ENCODE assay signal across 22 cellular contexts in the genomic region with DNA sequence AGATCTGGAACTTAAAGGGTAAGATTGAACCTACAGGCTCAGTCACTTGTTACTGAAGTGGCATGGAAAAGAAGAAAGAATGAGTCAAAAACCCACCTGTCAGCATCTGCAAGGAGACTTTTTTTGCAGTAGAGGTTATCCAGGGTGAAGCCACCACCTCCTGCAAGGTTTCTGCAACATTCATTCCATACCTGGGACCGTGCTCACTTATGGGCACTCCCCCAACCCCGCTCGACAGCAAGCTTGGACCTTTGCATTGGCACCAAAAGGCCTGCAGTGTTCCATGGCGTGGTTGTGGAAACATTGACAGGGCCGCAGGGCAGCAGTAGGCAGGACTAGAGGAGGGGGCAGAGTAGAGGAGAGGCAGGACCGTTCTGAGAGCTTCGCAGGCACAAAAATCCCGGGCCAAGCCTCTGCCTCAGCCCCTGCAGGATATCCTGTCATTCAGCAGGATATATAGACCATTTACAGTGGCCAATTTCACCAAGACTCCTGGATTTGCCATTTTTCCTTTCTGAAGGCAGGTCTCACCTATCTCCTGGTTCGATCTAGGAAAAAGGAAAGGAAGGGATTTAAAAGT. TPM values are rescaled to one million over a fixed set of nuclear protein-coding genes. Genes with fewer than 3 reads are reported as not detected.
DNase-seq lines count a peak whose midpoint lies in the region; ATAC-seq lines count a peak whose summit lies in the region.
"Had no signal": no experiment of that assay in that cellular context is flagged by ENCODE, and none has a peak within 500 bp of the region (broad histone marks: within the 10 kb centered on the region; RNA-seq: fewer than 3 reads in every experiment).

A gene with protein sequence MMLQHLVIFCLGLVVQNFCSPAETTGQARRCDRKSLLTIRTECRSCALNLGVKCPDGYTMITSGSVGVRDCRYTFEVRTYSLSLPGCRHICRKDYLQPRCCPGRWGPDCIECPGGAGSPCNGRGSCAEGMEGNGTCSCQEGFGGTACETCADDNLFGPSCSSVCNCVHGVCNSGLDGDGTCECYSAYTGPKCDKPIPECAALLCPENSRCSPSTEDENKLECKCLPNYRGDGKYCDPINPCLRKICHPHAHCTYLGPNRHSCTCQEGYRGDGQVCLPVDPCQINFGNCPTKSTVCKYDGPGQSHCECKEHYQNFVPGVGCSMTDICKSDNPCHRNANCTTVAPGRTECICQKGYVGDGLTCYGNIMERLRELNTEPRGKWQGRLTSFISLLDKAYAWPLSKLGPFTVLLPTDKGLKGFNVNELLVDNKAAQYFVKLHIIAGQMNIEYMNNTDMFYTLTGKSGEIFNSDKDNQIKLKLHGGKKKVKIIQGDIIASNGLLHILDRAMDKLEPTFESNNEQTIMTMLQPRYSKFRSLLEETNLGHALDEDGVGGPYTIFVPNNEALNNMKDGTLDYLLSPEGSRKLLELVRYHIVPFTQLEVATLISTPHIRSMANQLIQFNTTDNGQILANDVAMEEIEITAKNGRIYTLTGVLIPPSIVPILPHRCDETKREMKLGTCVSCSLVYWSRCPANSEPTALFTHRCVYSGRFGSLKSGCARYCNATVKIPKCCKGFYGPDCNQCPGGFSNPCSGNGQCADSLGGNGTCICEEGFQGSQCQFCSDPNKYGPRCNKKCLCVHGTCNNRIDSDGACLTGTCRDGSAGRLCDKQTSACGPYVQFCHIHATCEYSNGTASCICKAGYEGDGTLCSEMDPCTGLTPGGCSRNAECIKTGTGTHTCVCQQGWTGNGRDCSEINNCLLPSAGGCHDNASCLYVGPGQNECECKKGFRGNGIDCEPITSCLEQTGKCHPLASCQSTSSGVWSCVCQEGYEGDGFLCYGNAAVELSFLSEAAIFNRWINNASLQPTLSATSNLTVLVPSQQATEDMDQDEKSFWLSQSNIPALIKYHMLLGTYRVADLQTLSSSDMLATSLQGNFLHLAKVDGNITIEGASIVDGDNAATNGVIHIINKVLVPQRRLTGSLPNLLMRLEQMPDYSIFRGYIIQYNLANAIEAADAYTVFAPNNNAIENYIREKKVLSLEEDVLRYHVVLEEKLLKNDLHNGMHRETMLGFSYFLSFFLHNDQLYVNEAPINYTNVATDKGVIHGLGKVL (N-terminal part only) (plus strand): TSS at position 483 of the 580 bp plus-strand sequence. CDS start 204 bp downstream, outside the sequence.

- H3K4ac ChIP-seq in mesenchymal stem cell (ENCODE audit: low read depth in 1 of 2, low read length in 2 of 2) = no peak within 1 kb of the TSS

- intact Hi-C loops in right cardiac atrium (cut with DNase I) (no loop called here), cardiac septum (cut with DNase I) (no loop called here)

- H3K23ac ChIP-seq in mesenchymal stem cell (ENCODE audit: low read length in 2 of 2) = no peak within 1 kb of the TSS

- no peak within 1 kb of the TSS for H3K27ac ChIP-seq in right cardiac atrium (ENCODE audit: low read length)
- no peak within 1 kb of the TSS for H3K27ac ChIP-seq in mesenchymal stem cell (ENCODE audit: low read length, poor library complexity, severe bottlenecking)
- H3K27ac ChIP-seq: BLaER1 had no signal

- no peak within 1 kb of the TSS for H4K91ac ChIP-seq in mesenchymal stem cell (ENCODE audit: low read length)

- H3K9me3 ChIP-seq in right cardiac atrium (ENCODE audit: control insufficient read depth, low read length) (no peaks in the 10 kb centered on the region), mesenchymal stem cell (ENCODE audit: control insufficient read depth, low read length) (no peaks in the 10 kb centered on the region)
- H3K9me3 ChIP-seq: BLaER1 had no signal

- no peak within 1 kb of the TSS for H3K14ac ChIP-seq in mesenchymal stem cell (ENCODE audit: low read length in 2 of 2)

- ATAC-seq in right cardiac atrium (no peak), HG03045 (IDR thresholded peaks at IDR 0.05; ENCODE audit: unreplicated experiment) (no peak), GM18873 (IDR thresholded peaks at IDR 0.05; ENCODE audit: low FRiP score, unreplicated experiment) (no peak)
- ATAC-seq: HCT116 had no signal

- H3K4me2 ChIP-seq in mesenchymal stem cell (ENCODE audit: low read length, poor library complexity, severe bottlenecking) = no peak within 1 kb of the TSS
- H3K4me2 ChIP-seq: BLaER1 had no signal

- WGBS in right cardiac atrium = 59% methylated on average over 9 of the region's 9 CpGs
- 68% methylated on average over 9 of the region's 9 CpGs for WGBS in mesenchymal stem cell

- no peak within 1 kb of the TSS for H2BK12ac ChIP-seq in mesenchymal stem cell (ENCODE audit: low read length in 2 of 2)

- H3K4me1 ChIP-seq in right cardiac atrium (ENCODE audit: control insufficient read depth, insufficient read depth, low read length) (no peaks in the 10 kb centered on the region), mesenchymal stem cell (ENCODE audit: control insufficient read depth, insufficient read depth, low read depth, low read length) (no peaks in the 10 kb centered on the region)

- H2BK5ac ChIP-seq in mesenchymal stem cell (ENCODE audit: low read depth, low read length, poor library complexity, severe bottlenecking) = no peak within 1 kb of the TSS

- H3K4me3 ChIP-seq in right cardiac atrium (ENCODE audit: low read length) (no peak within 1 kb of the TSS), mesenchymal stem cell (ENCODE audit: insufficient read depth in 1 of 2, low read depth in 1 of 2, low read length in 2 of 2) (no peak within 1 kb of the TSS)
- H3K4me3 ChIP-seq: BLaER1 had no signal

- DNase-seq in right cardiac atrium (peak in 2 of 3 donors; percentile 20 to 39), cardiac septum (ENCODE audit: low spot score) (no peak), dermis blood vessel endothelial cell (peak; percentile 5), lung microvascular endothelial cell (ENCODE audit: low read depth in 2 of 2) (peak in 1 of 2 donors; percentile 80), mesenchymal stem cell (no peak)
- DNase-seq: CD4-positive, CD25-positive, alpha-beta regulatory T cell; GOT3; NCI-H1092; NCI-H1417 treated with DMSO at 0.1 percent for 48 hours; NCI-H1694 treated with DMSO at 0.1 percent for 48 hours; NCI-H2081; NCI-H2171; NCI-H226; NCI-H510A; RPMI8226; SHP77 treated with DMSO at 0.1 percent for 48 hours had no signal

- H2AK5ac ChIP-seq in mesenchymal stem cell (ENCODE audit: low read length, severe bottlenecking) = no peak within 1 kb of the TSS

- H3K27me3 ChIP-seq in right cardiac atrium (ENCODE audit: control insufficient read depth, insufficient read depth) (no peaks in the 10 kb centered on the region), mesenchymal stem cell (ENCODE audit: control insufficient read depth in 1 of 2, insufficient read depth in 1 of 2, low read length in 2 of 2) (peaks cover 0 to 8% of the 10 kb centered on the region in 2 experiments)
- H3K27me3 ChIP-seq: BLaER1 had no signal

- no peak within 1 kb of the TSS for H2AFZ ChIP-seq in mesenchymal stem cell (ENCODE audit: low read depth, low read length)

- no peaks in the 10 kb centered on the region for H3K79me1 ChIP-seq in mesenchymal stem cell (replicated peaks; ENCODE audit: low read length, poor library complexity, severe bottlenecking)

- no peak within 1 kb of the TSS for H3K9ac ChIP-seq in mesenchymal stem cell (ENCODE audit: low read length)
- H3K9ac ChIP-seq: BLaER1 had no signal

- H2BK15ac ChIP-seq in mesenchymal stem cell (ENCODE audit: low read depth, poor library complexity, severe bottlenecking) = no peak within 1 kb of the TSS

- H2BK120ac ChIP-seq in mesenchymal stem cell (ENCODE audit: low read depth, low read length) = no peak within 1 kb of the TSS

- H3K36me3 ChIP-seq in mesenchymal stem cell (ENCODE audit: control insufficient read depth in 1 of 2, insufficient read depth in 2 of 2, low read depth in 1 of 2, low read length in 2 of 2) = no peaks in the 10 kb centered on the region
- H3K36me3 ChIP-seq: BLaER1 had no signal

- H3K18ac ChIP-seq in mesenchymal stem cell (ENCODE audit: low read depth in 1 of 2, low read length in 2 of 2) = no peak within 1 kb of the TSS

- no peak within 1 kb of the TSS for H4K8ac ChIP-seq in mesenchymal stem cell (ENCODE audit: low read length)

RNA-seq across cellular contexts. Expression of the gene that starts here (rescaled TPM):
- total RNA-seq in right cardiac atrium (under 1 TPM in 3 of 4 donors, not detected in 1; 0.06 to 0.12 (median 0.08) TPM), cardiac septum (0.75 TPM), dermis blood vessel endothelial cell (3.7 and 4.6 TPM in 2 replicates), lung microvascular endothelial cell (5.7 and 10.5 TPM in 2 replicates)
- 0.23 TPM for polyA plus RNA-seq in right cardiac atrium
- polyA plus RNA-seq in mesenchymal stem cell (2013, experiment 1 of 2) = not detected
- polyA plus RNA-seq in mesenchymal stem cell (2013, experiment 2 of 2) = not detected
- total RNA-seq: CD4-positive, CD25-positive, alpha-beta regulatory T cell had no signal
- polyA plus RNA-seq: AG04450; CD4-positive, CD25-positive, alpha-beta regulatory T cell; IgD-negative memory B cell had no signal

Comparison
In these comparisons a context has a peak if more than half of its experiments do, and no peak if none do; other contexts are left out.
1. Peak in DNase-seq in right cardiac atrium; RNA of the gene not detected or under 1 TPM.